ENCODE assay signal across 13 cellular contexts in the genomic region with DNA sequence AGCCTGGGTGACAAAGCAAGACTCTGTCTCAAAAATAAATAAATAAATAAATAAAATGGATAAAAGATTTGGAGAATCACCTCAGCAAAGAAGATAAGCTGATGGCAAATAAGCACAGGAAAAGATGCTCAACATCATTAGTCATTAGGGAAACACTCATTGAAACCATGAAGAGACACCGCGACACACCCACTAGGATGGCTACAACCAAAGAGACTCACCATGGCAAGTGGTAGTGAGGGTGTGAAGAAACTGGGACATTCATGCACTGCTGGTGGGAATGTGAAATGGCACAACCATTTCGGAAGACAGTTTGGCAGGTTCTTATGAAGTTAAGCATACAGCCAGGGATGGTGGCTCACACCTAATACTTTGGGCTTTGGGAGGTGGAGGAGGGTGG. TPM values are rescaled to one million over a fixed set of nuclear protein-coding genes. Genes with fewer than 3 reads are reported as not detected.
DNase-seq lines count a peak whose midpoint lies in the region; ATAC-seq and TF ChIP-seq lines count a peak whose summit lies in the region.
"Had no signal": no experiment of that assay in that cellular context is flagged by ENCODE, and none has a peak within 500 bp of the region (broad histone marks: within the 10 kb centered on the region; RNA-seq: fewer than 3 reads in every experiment).

No MANE protein-coding gene starts in this region.

- CTCF ChIA-PET in Caco-2 (lab: Charles Lee): no interaction called here

- H3K9me3 Mint-ChIP-seq in activated T-cell treated with anti-CD3 and anti-CD28 coated beads, Interleukin-2, amount 50 U/mL, for 24 hours: no peaks in the 10 kb centered on the region
- H3K9me3 Mint-ChIP-seq in activated T-cell treated with anti-CD3 and anti-CD28 coated beads, Interleukin-2, amount 50 U/mL, for 4 hours: no peaks in the 10 kb centered on the region
- no peaks in the 10 kb centered on the region for H3K9me3 Mint-ChIP-seq in Caco-2 (ENCODE audit: unreplicated experiment)
- no peaks in the 10 kb centered on the region for H3K9me3 Mint-ChIP-seq in activated T-helper 17 cell treated with anti-CD3 and anti-CD28 coated beads, Interleukin-2, amount 50 U/mL, for 72 hours
- H3K9me3 Mint-ChIP-seq: CD8-positive, alpha-beta memory T cell had no signal

- H3K27ac Mint-ChIP-seq in activated T-cell treated with anti-CD3 and anti-CD28 coated beads, Interleukin-2, amount 50 U/mL, for 24 hours: peak overlapping the region; percentile 33
- peak overlapping the region; percentile 19 for H3K27ac Mint-ChIP-seq in Caco-2 (ENCODE audit: unreplicated experiment)
- peak overlapping the region; percentile 65 for H3K27ac Mint-ChIP-seq in activated T-helper 17 cell treated with anti-CD3 and anti-CD28 coated beads, Interleukin-2, amount 50 U/mL, for 72 hours

- DNase-seq in activated T-cell treated with anti-CD3 and anti-CD28 coated beads, Interleukin-2, amount 50 U/mL, for 24 hours: no peak
- DNase-seq in activated T-cell treated with anti-CD3 and anti-CD28 coated beads, Interleukin-2, amount 50 U/mL, for 4 hours: no peak
- DNase-seq in Caco-2 (no peak), GM10266 (ENCODE audit: extremely low spot score) (no peak)
- DNase-seq: CD8-positive, alpha-beta memory T cell; DMS79; GM23248; H7 had no signal

- no peak overlapping the region for H3K4me3 Mint-ChIP-seq in activated T-cell treated with anti-CD3 and anti-CD28 coated beads, Interleukin-2, amount 50 U/mL, for 24 hours
- no peak overlapping the region for H3K4me3 Mint-ChIP-seq in activated T-cell treated with anti-CD3 and anti-CD28 coated beads, Interleukin-2, amount 50 U/mL, for 4 hours
- H3K4me3 Mint-ChIP-seq in Caco-2 (ENCODE audit: unreplicated experiment): no peak overlapping the region
- peak overlapping the region; percentile 23 for H3K4me3 Mint-ChIP-seq in activated T-helper 17 cell treated with anti-CD3 and anti-CD28 coated beads, Interleukin-2, amount 50 U/mL, for 72 hours
- H3K4me3 Mint-ChIP-seq: CD14-positive monocyte had no signal

- peaks cover 2% of the 10 kb centered on the region; the same call in 1 of the 2 replicates for H3K36me3 ChIP-seq in Caco-2 (ENCODE audit: control insufficient read depth, insufficient read depth, low read length)

- BruUV-seq in Caco-2 (replicated peaks; lab: Mats Ljungman, UMichigan): no TSS peak

- no peaks in the 10 kb centered on the region for H3K9me3 ChIP-seq in Caco-2

- no peaks in the 10 kb centered on the region for H3K36me3 Mint-ChIP-seq in activated T-cell treated with anti-CD3 and anti-CD28 coated beads, Interleukin-2, amount 50 U/mL, for 24 hours (ENCODE audit: low read depth)
- no peaks in the 10 kb centered on the region for H3K36me3 Mint-ChIP-seq in activated T-cell treated with anti-CD3 and anti-CD28 coated beads, Interleukin-2, amount 50 U/mL, for 4 hours (ENCODE audit: insufficient read depth)
- H3K36me3 Mint-ChIP-seq in Caco-2 (ENCODE audit: insufficient read depth, unreplicated experiment): peaks cover 13% of the 10 kb centered on the region
- no peaks in the 10 kb centered on the region for H3K36me3 Mint-ChIP-seq in activated T-helper 17 cell treated with anti-CD3 and anti-CD28 coated beads, Interleukin-2, amount 50 U/mL, for 72 hours (ENCODE audit: low read depth)
- H3K36me3 Mint-ChIP-seq: CD14-positive monocyte; CD8-positive, alpha-beta memory T cell had no signal

- peaks cover 23% of the 10 kb centered on the region for H3K4me1 Mint-ChIP-seq in activated T-cell treated with anti-CD3 and anti-CD28 coated beads, Interleukin-2, amount 50 U/mL, for 24 hours (ENCODE audit: low read depth)
- peaks cover 21% of the 10 kb centered on the region for H3K4me1 Mint-ChIP-seq in activated T-cell treated with anti-CD3 and anti-CD28 coated beads, Interleukin-2, amount 50 U/mL, for 4 hours (ENCODE audit: low read depth)
- peaks cover 19% of the 10 kb centered on the region for H3K4me1 Mint-ChIP-seq in Caco-2 (ENCODE audit: low read depth, unreplicated experiment)
- H3K4me1 Mint-ChIP-seq in activated T-helper 17 cell treated with anti-CD3 and anti-CD28 coated beads, Interleukin-2, amount 50 U/mL, for 72 hours: peaks cover 28% of the 10 kb centered on the region

- no peak for ATAC-seq in activated T-cell treated with anti-CD3 and anti-CD28 coated beads, Interleukin-2, amount 50 U/mL, for 4 hours
- ATAC-seq in activated T-helper 17 cell treated with anti-CD3 and anti-CD28 coated beads, Interleukin-2, amount 50 U/mL, for 72 hours (replicated peaks): peak; percentile 66
- ATAC-seq in HG03108 (IDR thresholded peaks at IDR 0.05; ENCODE audit: unreplicated experiment): no peak

- H3K27me3 Mint-ChIP-seq in activated T-cell treated with anti-CD3 and anti-CD28 coated beads, Interleukin-2, amount 50 U/mL, for 24 hours: peaks cover 3% of the 10 kb centered on the region
- no peaks in the 10 kb centered on the region for H3K27me3 Mint-ChIP-seq in activated T-cell treated with anti-CD3 and anti-CD28 coated beads, Interleukin-2, amount 50 U/mL, for 4 hours (ENCODE audit: low read depth)
- H3K27me3 Mint-ChIP-seq in Caco-2 (ENCODE audit: insufficient read depth, unreplicated experiment): no peaks in the 10 kb centered on the region
- H3K27me3 Mint-ChIP-seq in activated T-helper 17 cell treated with anti-CD3 and anti-CD28 coated beads, Interleukin-2, amount 50 U/mL, for 72 hours: no peaks in the 10 kb centered on the region

- POLR2A ChIA-PET in Caco-2 (lab: Charles Lee): no interaction called here

- no peaks in the 10 kb centered on the region for H3K27me3 ChIP-seq in Caco-2 (replicated peaks; ENCODE audit: control insufficient read depth, insufficient read depth, low read length)

- intact Hi-C loops in Caco-2 (cut with micrococcal nuclease; ENCODE audit: unreplicated experiment): no loop called here

- H3K4me1 ChIP-seq in Caco-2: peaks cover 45% of the 10 kb centered on the region

- TF ChIP-seq CTCF in Caco-2 (IDR thresholded peaks at IDR 0.05; ENCODE audit: insufficient read depth in 1 of 2, low read depth in 1 of 2, low read length in 1 of 2, severe bottlenecking in 1 of 2, unreplicated experiment in 1 of 2): no peak
- TF ChIP-seq CTCF in GM10266 (IDR thresholded peaks at IDR 0.05; ENCODE audit: control insufficient read depth, insufficient read depth, low read depth, missing control alignments): no peak

- no peak overlapping the region for H3K4me3 ChIP-seq in Caco-2 (ENCODE audit: low read depth, low read length)
- H3K4me3 ChIP-seq: GM23248 had no signal

RNA-seq across cellular contexts. Expression of a gene that starts 37.8 kb away (rescaled TPM):
- not detected for total RNA-seq in activated T-cell treated with anti-CD3 and anti-CD28 coated beads, Interleukin-2, amount 50 U/mL, for 4 hours
- not detected in 2 replicates for total RNA-seq in Caco-2 (2022)
- not detected for total RNA-seq in activated T-helper 17 cell treated with anti-CD3 and anti-CD28 coated beads, Interleukin-2, amount 50 U/mL, for 72 hours
- total RNA-seq: A673; CD8-positive, alpha-beta memory T cell; G401; GM23248; H7 had no signal
